Comparison of ENCODE assay signal across 17 cellular contexts in the genomic region with DNA sequence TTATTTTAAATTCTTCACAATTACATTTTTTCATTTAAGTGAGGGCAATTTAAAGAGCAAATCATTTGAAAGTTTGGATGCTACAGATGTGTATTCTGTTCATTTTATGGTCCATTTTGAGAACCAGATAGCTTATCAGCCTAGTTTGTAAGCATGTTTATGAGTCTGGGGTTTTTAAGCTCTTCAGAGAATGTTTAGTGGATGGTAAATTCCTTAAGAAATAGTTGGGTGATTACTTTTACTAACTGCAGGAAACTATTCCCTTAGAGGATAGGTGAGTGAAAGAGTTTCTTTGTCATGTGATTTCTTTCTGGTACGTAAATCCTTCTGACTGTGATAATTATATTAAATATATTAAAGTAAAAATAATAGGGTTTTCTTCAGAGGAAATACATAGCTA.
"Had no signal": no experiment of that assay in that cellular context is flagged by ENCODE, and none has a peak within 500 bp of the region (broad histone marks: within the 10 kb centered on the region; RNA-seq: fewer than 3 reads in every experiment).

No MANE protein-coding gene starts in this region.

- H3K36me3 ChIP-seq: brain microvascular endothelial cell, colonic mucosa, right lobe of liver, thoracic aorta had no signal

- H3K4me1 ChIP-seq: colonic mucosa, right lobe of liver had no signal

- DNase-seq: activated CD4-positive, alpha-beta memory T cell treated with anti-CD3 and anti-CD28 coated beads, Interleukin-2, amount 10 ng/mL, durations not matched to agents 7 days and 5 days; activated CD4-positive, alpha-beta T cell treated with anti-CD3 and anti-CD28 coated beads for 48 hours; activated CD4-positive, CD25-positive, alpha-beta regulatory T cell; activated CD8-positive, alpha-beta memory T cell treated with anti-CD3 and anti-CD28 coated beads, Interleukin-2, amount 10 ng/mL, durations not matched to agents 7 days and 5 days; activated naive CD4-positive, alpha-beta T cell treated with Interleukin-2 at 50 U/mL for 16 hours; activated naive CD8-positive, alpha-beta T cell treated with anti-CD3 and anti-CD28 coated beads, Interleukin-2, amount 10 ng/mL, durations not matched to agents 7 days and 5 days; brain microvascular endothelial cell; central memory CD4-positive, alpha-beta T cell; colonic mucosa; head of caudate nucleus; immature natural killer cell; left colon; right lobe of liver; small intestine; stimulated activated CD4-positive, alpha-beta T cell treated with anti-CD3 and anti-CD28 coated beads, Interleukin-4, amount 100 ng/mL, for 24 hours had no signal

- H3K9me3 ChIP-seq: colonic mucosa, right lobe of liver, thoracic aorta had no signal

- H3K4me3 ChIP-seq: colonic mucosa, right lobe of liver, SK-N-MC, thoracic aorta had no signal

- H3K27me3 ChIP-seq: brain microvascular endothelial cell, colonic mucosa, right lobe of liver had no signal

- H3K27ac ChIP-seq: brain microvascular endothelial cell, colonic mucosa, right lobe of liver, SK-N-MC, thoracic aorta had no signal
